9 cellular contexts compared by ENCODE assay signal in genomic region chr17:47889734-47890529, GRCh38. TPM values are rescaled to one million over a fixed set of nuclear protein-coding genes. Genes with fewer than 3 reads are reported as not detected.
A peak's percentile ranks its signal among the peaks of the same experiment; 100 is the strongest.
DNase-seq lines count a peak whose midpoint lies in the region; ATAC-seq lines count a peak whose summit lies in the region.
"Had no signal": no experiment of that assay in that cellular context is flagged by ENCODE, and none has a peak within 500 bp of the region (broad histone marks: within the 10 kb centered on the region; RNA-seq: fewer than 3 reads in every experiment).

No MANE protein-coding gene starts in this region.

- peaks cover 11% of the 10 kb centered on the region for H3K36me3 Mint-ChIP-seq in effector memory CD8-positive, alpha-beta T cell (ENCODE audit: insufficient read depth)

- no peak overlapping the region for H3K4me3 Mint-ChIP-seq in effector memory CD8-positive, alpha-beta T cell
- H3K4me3 Mint-ChIP-seq: T-helper 1 cell treated with Interleukin-12 subunit alpha and Interleukin-12 subunit beta and Interleukin-4 antibody, amounts not matched to agents 30 μg/mL and 1 μg/mL, for 36 hours had no signal

- H3K9me3 Mint-ChIP-seq in effector memory CD8-positive, alpha-beta T cell, result no peaks in the 10 kb centered on the region
- H3K9me3 Mint-ChIP-seq: T-helper 1 cell treated with Interleukin-12 subunit alpha and Interleukin-12 subunit beta and Interleukin-4 antibody, amounts not matched to agents 30 μg/mL and 1 μg/mL, for 36 hours had no signal

- H3K4me1 Mint-ChIP-seq in effector memory CD8-positive, alpha-beta T cell (ENCODE audit: low read depth in 2 of 2), result peaks cover 11 to 15% of the 10 kb centered on the region in 2 donors

- DNase-seq in DMS153 treated with DMSO at 0.1 percent for 48 hours (lab: John Stamatoyannopoulos, UW; ENCODE audit: unreplicated experiment), result peak; percentile 78
- DNase-seq in HUDEP-2 (lab: John Stamatoyannopoulos, UW; ENCODE audit: unreplicated experiment in 76 of 76), result peak in 71 of 76 experiments; percentile 14 to 89 (median 70)
- peak; percentile 75 for DNase-seq in NK-92 treated with Interleukin-12 subunit alpha and Interleukin-12 subunit beta, amount 100 ng/mL, for 24 hours (lab: John Stamatoyannopoulos, UW)
- DNase-seq in activated CD8-positive, alpha-beta memory T cell treated with anti-CD3 and anti-CD28 coated beads for 24 hours, result peak; percentile 98
- DNase-seq in effector memory CD8-positive, alpha-beta T cell, result peak; percentile 88 to 90 (median 90)
- DNase-seq in mesenteric fat pad (ENCODE audit: low spot score), result peak; percentile 94
- DNase-seq in stimulated activated CD8-positive, alpha-beta memory T cell treated with anti-CD3 and anti-CD28 coated beads, Interleukin-15, amount 100 ng/mL, for 48 hours (ENCODE audit: low read depth in 2 of 2), result peak; percentile 73 to 74

- peak; percentile 100 for ATAC-seq in effector memory CD8-positive, alpha-beta T cell (replicated peaks)
- no peak for ATAC-seq in GM19452 (IDR thresholded peaks at IDR 0.05; ENCODE audit: unreplicated experiment)

- peak overlapping the region in 1 of 2 donors; percentile 76 for H3K27ac Mint-ChIP-seq in effector memory CD8-positive, alpha-beta T cell
- H3K27ac Mint-ChIP-seq: T-helper 1 cell treated with Interleukin-12 subunit alpha and Interleukin-12 subunit beta and Interleukin-4 antibody, amounts not matched to agents 30 μg/mL and 1 μg/mL, for 36 hours had no signal

- H3K27me3 Mint-ChIP-seq in effector memory CD8-positive, alpha-beta T cell, result no peaks in the 10 kb centered on the region

RNA-seq across cellular contexts. Expression of gene SP2, which starts 6.1 kb away (rescaled TPM):
- total RNA-seq in mesenteric fat pad, result 12.7 TPM

RNA-seq across cellular contexts. Expression of gene SP6, which starts 39.0 kb away (rescaled TPM):
- total RNA-seq in mesenteric fat pad, result 1.9 TPM

RNA-seq across cellular contexts. Expression of gene SCRN2, which starts 48.9 kb away (rescaled TPM):
- total RNA-seq in mesenteric fat pad, result 70.6 TPM

RNA-seq across cellular contexts. Expression of gene PNPO, which starts 51.4 kb away (rescaled TPM):
- 28.2 TPM for total RNA-seq in mesenteric fat pad

RNA-seq across cellular contexts. Expression of gene LRRC46, which starts 58.5 kb away (rescaled TPM):
- not detected for total RNA-seq in mesenteric fat pad
